1 cellular context compared by ENCODE assay signal in the genomic region with DNA sequence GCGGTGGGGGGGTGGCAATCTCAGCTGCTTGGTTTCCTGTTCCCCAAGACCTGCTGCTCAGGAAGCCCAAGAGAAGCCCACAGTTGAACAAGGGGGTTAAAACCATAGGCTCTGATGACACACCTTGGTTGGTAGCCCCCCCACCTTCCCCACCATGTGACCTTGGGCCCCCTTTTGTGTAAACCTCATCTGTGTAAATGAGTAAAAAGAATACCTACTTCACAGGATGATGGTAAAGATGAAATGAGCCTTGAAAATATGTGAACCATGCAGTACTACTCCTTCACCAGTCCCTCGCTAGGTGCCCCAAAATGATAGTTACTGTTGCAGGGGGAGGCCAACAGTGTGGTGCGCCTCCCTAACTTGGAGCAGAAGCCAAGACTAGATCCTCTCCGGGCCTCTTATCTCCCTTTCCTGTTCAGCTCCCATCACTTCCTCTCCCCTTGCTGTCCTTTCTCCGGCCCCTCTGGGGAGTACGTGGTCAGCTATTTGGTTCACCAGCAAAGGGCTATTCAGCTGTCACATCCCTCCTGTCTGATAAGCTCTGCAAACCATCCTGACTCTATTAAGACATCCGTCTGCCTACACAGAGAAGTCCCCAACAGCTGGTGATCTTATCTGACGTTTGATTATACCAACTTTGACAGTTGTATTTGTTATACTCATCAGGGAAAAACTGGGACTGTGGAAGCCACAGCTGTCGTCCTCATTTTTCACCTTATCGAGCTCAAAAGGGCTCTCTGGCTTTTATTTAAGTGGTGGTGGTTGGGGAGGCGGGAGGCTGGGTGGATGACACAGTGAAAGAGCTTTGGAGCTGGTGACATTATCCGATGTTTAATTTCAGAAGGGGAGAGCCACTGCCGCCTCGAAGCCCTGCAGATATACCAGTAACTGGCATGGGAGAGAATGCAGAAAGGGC.
TF ChIP-seq lines count a peak whose summit lies in the region.

No MANE protein-coding gene starts in this region.

TF ChIP-seq in K562, 482 proteins besides CTCF, POLR2A, EP300 and RAD21 (continued from another document and continues in another):
- TF ChIP-seq, protein P1, sequence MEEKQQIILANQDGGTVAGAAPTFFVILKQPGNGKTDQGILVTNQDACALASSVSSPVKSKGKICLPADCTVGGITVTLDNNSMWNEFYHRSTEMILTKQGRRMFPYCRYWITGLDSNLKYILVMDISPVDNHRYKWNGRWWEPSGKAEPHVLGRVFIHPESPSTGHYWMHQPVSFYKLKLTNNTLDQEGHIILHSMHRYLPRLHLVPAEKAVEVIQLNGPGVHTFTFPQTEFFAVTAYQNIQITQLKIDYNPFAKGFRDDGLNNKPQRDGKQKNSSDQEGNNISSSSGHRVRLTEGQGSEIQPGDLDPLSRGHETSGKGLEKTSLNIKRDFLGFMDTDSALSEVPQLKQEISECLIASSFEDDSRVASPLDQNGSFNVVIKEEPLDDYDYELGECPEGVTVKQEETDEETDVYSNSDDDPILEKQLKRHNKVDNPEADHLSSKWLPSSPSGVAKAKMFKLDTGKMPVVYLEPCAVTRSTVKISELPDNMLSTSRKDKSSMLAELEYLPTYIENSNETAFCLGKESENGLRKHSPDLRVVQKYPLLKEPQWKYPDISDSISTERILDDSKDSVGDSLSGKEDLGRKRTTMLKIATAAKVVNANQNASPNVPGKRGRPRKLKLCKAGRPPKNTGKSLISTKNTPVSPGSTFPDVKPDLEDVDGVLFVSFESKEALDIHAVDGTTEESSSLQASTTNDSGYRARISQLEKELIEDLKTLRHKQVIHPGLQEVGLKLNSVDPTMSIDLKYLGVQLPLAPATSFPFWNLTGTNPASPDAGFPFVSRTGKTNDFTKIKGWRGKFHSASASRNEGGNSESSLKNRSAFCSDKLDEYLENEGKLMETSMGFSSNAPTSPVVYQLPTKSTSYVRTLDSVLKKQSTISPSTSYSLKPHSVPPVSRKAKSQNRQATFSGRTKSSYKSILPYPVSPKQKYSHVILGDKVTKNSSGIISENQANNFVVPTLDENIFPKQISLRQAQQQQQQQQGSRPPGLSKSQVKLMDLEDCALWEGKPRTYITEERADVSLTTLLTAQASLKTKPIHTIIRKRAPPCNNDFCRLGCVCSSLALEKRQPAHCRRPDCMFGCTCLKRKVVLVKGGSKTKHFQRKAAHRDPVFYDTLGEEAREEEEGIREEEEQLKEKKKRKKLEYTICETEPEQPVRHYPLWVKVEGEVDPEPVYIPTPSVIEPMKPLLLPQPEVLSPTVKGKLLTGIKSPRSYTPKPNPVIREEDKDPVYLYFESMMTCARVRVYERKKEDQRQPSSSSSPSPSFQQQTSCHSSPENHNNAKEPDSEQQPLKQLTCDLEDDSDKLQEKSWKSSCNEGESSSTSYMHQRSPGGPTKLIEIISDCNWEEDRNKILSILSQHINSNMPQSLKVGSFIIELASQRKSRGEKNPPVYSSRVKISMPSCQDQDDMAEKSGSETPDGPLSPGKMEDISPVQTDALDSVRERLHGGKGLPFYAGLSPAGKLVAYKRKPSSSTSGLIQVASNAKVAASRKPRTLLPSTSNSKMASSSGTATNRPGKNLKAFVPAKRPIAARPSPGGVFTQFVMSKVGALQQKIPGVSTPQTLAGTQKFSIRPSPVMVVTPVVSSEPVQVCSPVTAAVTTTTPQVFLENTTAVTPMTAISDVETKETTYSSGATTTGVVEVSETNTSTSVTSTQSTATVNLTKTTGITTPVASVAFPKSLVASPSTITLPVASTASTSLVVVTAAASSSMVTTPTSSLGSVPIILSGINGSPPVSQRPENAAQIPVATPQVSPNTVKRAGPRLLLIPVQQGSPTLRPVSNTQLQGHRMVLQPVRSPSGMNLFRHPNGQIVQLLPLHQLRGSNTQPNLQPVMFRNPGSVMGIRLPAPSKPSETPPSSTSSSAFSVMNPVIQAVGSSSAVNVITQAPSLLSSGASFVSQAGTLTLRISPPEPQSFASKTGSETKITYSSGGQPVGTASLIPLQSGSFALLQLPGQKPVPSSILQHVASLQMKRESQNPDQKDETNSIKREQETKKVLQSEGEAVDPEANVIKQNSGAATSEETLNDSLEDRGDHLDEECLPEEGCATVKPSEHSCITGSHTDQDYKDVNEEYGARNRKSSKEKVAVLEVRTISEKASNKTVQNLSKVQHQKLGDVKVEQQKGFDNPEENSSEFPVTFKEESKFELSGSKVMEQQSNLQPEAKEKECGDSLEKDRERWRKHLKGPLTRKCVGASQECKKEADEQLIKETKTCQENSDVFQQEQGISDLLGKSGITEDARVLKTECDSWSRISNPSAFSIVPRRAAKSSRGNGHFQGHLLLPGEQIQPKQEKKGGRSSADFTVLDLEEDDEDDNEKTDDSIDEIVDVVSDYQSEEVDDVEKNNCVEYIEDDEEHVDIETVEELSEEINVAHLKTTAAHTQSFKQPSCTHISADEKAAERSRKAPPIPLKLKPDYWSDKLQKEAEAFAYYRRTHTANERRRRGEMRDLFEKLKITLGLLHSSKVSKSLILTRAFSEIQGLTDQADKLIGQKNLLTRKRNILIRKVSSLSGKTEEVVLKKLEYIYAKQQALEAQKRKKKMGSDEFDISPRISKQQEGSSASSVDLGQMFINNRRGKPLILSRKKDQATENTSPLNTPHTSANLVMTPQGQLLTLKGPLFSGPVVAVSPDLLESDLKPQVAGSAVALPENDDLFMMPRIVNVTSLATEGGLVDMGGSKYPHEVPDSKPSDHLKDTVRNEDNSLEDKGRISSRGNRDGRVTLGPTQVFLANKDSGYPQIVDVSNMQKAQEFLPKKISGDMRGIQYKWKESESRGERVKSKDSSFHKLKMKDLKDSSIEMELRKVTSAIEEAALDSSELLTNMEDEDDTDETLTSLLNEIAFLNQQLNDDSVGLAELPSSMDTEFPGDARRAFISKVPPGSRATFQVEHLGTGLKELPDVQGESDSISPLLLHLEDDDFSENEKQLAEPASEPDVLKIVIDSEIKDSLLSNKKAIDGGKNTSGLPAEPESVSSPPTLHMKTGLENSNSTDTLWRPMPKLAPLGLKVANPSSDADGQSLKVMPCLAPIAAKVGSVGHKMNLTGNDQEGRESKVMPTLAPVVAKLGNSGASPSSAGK (IDR thresholded peaks at IDR 0.05), result no peak
- TF ChIP-seq ZNF224 (CRISPR knock-in tag; IDR thresholded peaks at IDR 0.05) (no peak), SMAD4 (CRISPR knock-in tag; conservative IDR thresholded peaks at IDR 0.05) (peak; percentile 68; the same call in 1 of the 2 replicates), CBFA2T2 (conservative IDR thresholded peaks at IDR 0.05) (peak; percentile 83), SAP30 (IDR thresholded peaks at IDR 0.05; ENCODE audit: borderline replicate concordance, insufficient read depth, low read depth, low read length, poor library complexity, severe bottlenecking) (peak; percentile 71), ZNF280A (IDR thresholded peaks at IDR 0.05; ENCODE audit: low read depth, partially characterized antibody) (no peak), ZNF316 (IDR thresholded peaks at IDR 0.05) (no peak), BRF1 (IDR thresholded peaks at IDR 0.05; ENCODE audit: borderline replicate concordance, extremely low read depth, insufficient read length) (no peak), ZBTB7A (IDR thresholded peaks at IDR 0.05; ENCODE audit: borderline replicate concordance, control insufficient read depth, low read depth, low read length) (peak; percentile 18; the same call in 1 of the 2 replicates), TAF9B (IDR thresholded peaks at IDR 0.05; ENCODE audit: partially characterized antibody) (peak; percentile 94), NFATC3 (IDR thresholded peaks at IDR 0.05) (no peak), E2F8 (IDR thresholded peaks at IDR 0.05; ENCODE audit: low read depth, partially characterized antibody) (peak; percentile 34), SMARCC2 (IDR thresholded peaks at IDR 0.05; ENCODE audit: low read depth) (0 out of 2 replicates have a peak, but pooled peaks have one; percentile 30), HSF4 (CRISPR knock-in tag; IDR thresholded peaks at IDR 0.05; ENCODE audit: borderline replicate concordance) (no peak), KLF16 (IDR thresholded peaks at IDR 0.05) (peak; percentile 82), CBX5 (IDR thresholded peaks at IDR 0.05; ENCODE audit: borderline replicate concordance, low read depth) (no peak), JUND (IDR thresholded peaks at IDR 0.05; ENCODE audit: borderline replicate concordance, low read depth, low read length) (peak; percentile 53; the same call in 1 of the 2 replicates), JUND (tag; IDR thresholded peaks at IDR 0.05; ENCODE audit: borderline replicate concordance, low read depth, low read length) (peak; percentile 27; the same call in 1 of the 3 replicates), ZNF589 (CRISPR knock-in tag; IDR thresholded peaks at IDR 0.05; ENCODE audit: low read depth) (peak; percentile 58), PRDM10 (IDR thresholded peaks at IDR 0.05; ENCODE audit: partially characterized antibody) (peak; percentile 51), GABPB1 (CRISPR knock-in tag; IDR thresholded peaks at IDR 0.05) (0 out of 2 replicates have a peak, but pooled peaks have one; percentile 30), ZNF764 (CRISPR knock-in tag; IDR thresholded peaks at IDR 0.05; ENCODE audit: low read depth) (no peak), SIRT6 (IDR thresholded peaks at IDR 0.05; ENCODE audit: low read depth, low read length) (no peak), ETV1 (tag; conservative IDR thresholded peaks at IDR 0.05; ENCODE audit: low read depth) (peak; percentile 93), ESRRB (CRISPR knock-in tag; IDR thresholded peaks at IDR 0.05; ENCODE audit: borderline replicate concordance) (no peak)
- TF ChIP-seq, protein P2, sequence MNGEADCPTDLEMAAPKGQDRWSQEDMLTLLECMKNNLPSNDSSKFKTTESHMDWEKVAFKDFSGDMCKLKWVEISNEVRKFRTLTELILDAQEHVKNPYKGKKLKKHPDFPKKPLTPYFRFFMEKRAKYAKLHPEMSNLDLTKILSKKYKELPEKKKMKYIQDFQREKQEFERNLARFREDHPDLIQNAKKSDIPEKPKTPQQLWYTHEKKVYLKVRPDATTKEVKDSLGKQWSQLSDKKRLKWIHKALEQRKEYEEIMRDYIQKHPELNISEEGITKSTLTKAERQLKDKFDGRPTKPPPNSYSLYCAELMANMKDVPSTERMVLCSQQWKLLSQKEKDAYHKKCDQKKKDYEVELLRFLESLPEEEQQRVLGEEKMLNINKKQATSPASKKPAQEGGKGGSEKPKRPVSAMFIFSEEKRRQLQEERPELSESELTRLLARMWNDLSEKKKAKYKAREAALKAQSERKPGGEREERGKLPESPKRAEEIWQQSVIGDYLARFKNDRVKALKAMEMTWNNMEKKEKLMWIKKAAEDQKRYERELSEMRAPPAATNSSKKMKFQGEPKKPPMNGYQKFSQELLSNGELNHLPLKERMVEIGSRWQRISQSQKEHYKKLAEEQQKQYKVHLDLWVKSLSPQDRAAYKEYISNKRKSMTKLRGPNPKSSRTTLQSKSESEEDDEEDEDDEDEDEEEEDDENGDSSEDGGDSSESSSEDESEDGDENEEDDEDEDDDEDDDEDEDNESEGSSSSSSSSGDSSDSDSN (IDR thresholded peaks at IDR 0.05; ENCODE audit: borderline replicate concordance in 1 of 2, low read depth in 2 of 2, low read length in 2 of 2), result peak; percentile 42 to 77; a peak in 2 of 4 replicates
